9 cellular contexts compared by ENCODE assay signal in genomic region chr1:8047686-8048522, GRCh38. TPM values are rescaled to one million over a fixed set of nuclear protein-coding genes. Genes with fewer than 3 reads are reported as not detected.
DNase-seq lines count a peak whose midpoint lies in the region; ATAC-seq and TF ChIP-seq lines count a peak whose summit lies in the region.
"Had no signal": no experiment of that assay in that cellular context is flagged by ENCODE, and none has a peak within 500 bp of the region (broad histone marks: within the 10 kb centered on the region; RNA-seq: fewer than 3 reads in every experiment).

No MANE protein-coding gene starts in this region.

- H3K9me3 ChIP-seq in esophagus muscularis mucosa, result no peaks in the 10 kb centered on the region
- H3K9me3 ChIP-seq in psoas muscle, result no peaks in the 10 kb centered on the region

- no peaks in the 10 kb centered on the region for H3K36me3 ChIP-seq in esophagus muscularis mucosa
- no peaks in the 10 kb centered on the region for H3K36me3 ChIP-seq in psoas muscle (ENCODE audit: insufficient read depth in 1 of 2, low read depth in 1 of 2)

- no peak overlapping the region for H3K4me3 ChIP-seq in esophagus muscularis mucosa
- H3K4me3 ChIP-seq in psoas muscle, result no peak overlapping the region

- intact Hi-C loops in esophagus muscularis mucosa (cut with DNase I) (no loop called here), psoas muscle (cut with DNase I) (no loop called here)

- 43% methylated on average over 7 of the region's 7 CpGs for WGBS in esophagus muscularis mucosa
- 28 to 34% (median 33%) methylated on average over 7 of the region's 7 CpGs for WGBS in psoas muscle, 3 donors

- peak overlapping the region; percentile 47 to 63 (median 50) for H3K27ac ChIP-seq in esophagus muscularis mucosa (replicated peaks in 1 of 4)
- peak overlapping the region; percentile 48 for H3K27ac ChIP-seq in psoas muscle

- ATAC-seq in psoas muscle, result peak; percentile 27 to 62 (median 52)
- ATAC-seq in GM18907 (IDR thresholded peaks at IDR 0.05; ENCODE audit: unreplicated experiment), result no peak
- no peak for ATAC-seq in GM21447 (IDR thresholded peaks at IDR 0.05; ENCODE audit: unreplicated experiment)

- DNase-seq in DMS 273 treated with DMSO at 0.1 percent for 48 hours (lab: John Stamatoyannopoulos, UW), result peak; percentile 16
- DNase-seq in esophagus muscularis mucosa (ENCODE audit: extremely low spot score), result no peak
- DNase-seq in psoas muscle, result no peak
- DNase-seq in T-helper 1 cell, result no peak
- no peak for DNase-seq in SHP77 treated with DMSO at 0.1 percent for 48 hours (lab: John Stamatoyannopoulos, UW)
- DNase-seq: stimulated activated CD4-positive, alpha-beta T cell treated with anti-CD3 and anti-CD28 coated beads, Interleukin-1b, Interleukin-23, amount 100 ng/mL, for 48 hours had no signal

- peaks cover 0 to 44% (median 27%) of the 10 kb centered on the region in 4 donors for H3K4me1 ChIP-seq in esophagus muscularis mucosa
- H3K4me1 ChIP-seq in psoas muscle, result no peaks in the 10 kb centered on the region

- TF ChIP-seq CTCF in esophagus muscularis mucosa (IDR thresholded peaks at IDR 0.05) (no peak), psoas muscle (IDR thresholded peaks at IDR 0.05) (no peak)

- H3K27me3 ChIP-seq in esophagus muscularis mucosa, result no peaks in the 10 kb centered on the region
- no peaks in the 10 kb centered on the region for H3K27me3 ChIP-seq in psoas muscle (ENCODE audit: insufficient read depth in 3 of 3, low read length in 2 of 3)

- no peak for TF ChIP-seq POLR2A in esophagus muscularis mucosa (IDR thresholded peaks at IDR 0.05; ENCODE audit: low read depth)

- TF ChIP-seq EP300 in esophagus muscularis mucosa (IDR thresholded peaks at IDR 0.05), result no peak

TF ChIP-seq in PFSK-1, 5 proteins besides CTCF, POLR2A, EP300 and RAD21:
- no peak for TF ChIP-seq REST (IDR thresholded peaks at IDR 0.05; ENCODE audit: insufficient read depth in 1 of 2, low read depth in 2 of 2, low read length in 2 of 2)
- peak; percentile 39; the same call in 1 of the 2 replicates for TF ChIP-seq TAF1 (IDR thresholded peaks at IDR 0.05; ENCODE audit: borderline replicate concordance, insufficient read depth, low read length)

RNA-seq across cellular contexts. Expression of gene ERRFI1, which starts 21.8 kb away (rescaled TPM):
- 94.4 TPM for polyA plus RNA-seq in PFSK-1 (2012; ENCODE audit: insufficient read length, low read depth)
- 100 to 1,000 TPM; 308 to 587 (median 435) TPM for total RNA-seq in esophagus muscularis mucosa
- 10 to 100 TPM; 23.2 to 76.2 (median 58.7) TPM for total RNA-seq in psoas muscle
- 10 to 100 TPM; 55.4 to 99.9 (median 94.9) TPM for polyA plus RNA-seq in psoas muscle

Comparison
In these comparisons a context has a peak if more than half of its experiments do, and no peak if none do; other contexts are left out.
1. ATAC-seq: peak in psoas muscle (4 of 4); none in GM18907 (single experiment) and GM21447 (single experiment).
2. RNA of gene ERRFI1, which starts 21.8 kb away (total RNA-seq): 308 to 587 TPM in esophagus muscularis mucosa; 23.2 to 76.2 TPM in psoas muscle; every median in the first group is over 4 times any median in the second.